15 cellular contexts compared by ENCODE assay signal in genomic region chr3:32276279-32276841, GRCh38. TPM values are rescaled to one million over a fixed set of nuclear protein-coding genes. Genes with fewer than 3 reads are reported as not detected.
DNase-seq lines count a peak whose midpoint lies in the region; ATAC-seq, FAIRE-seq and TF ChIP-seq lines count a peak whose summit lies in the region.
"Had no signal": no experiment of that assay in that cellular context is flagged by ENCODE, and none has a peak within 500 bp of the region (broad histone marks: within the 10 kb centered on the region; RNA-seq: fewer than 3 reads in every experiment).

No MANE protein-coding gene starts in this region.

- no peaks in the 10 kb centered on the region for H3K79me2 ChIP-seq in astrocyte (ENCODE audit: insufficient read depth, low read length)

- CTCF ChIA-PET in activated naive CD4-positive, alpha-beta T cell treated with anti-CD3 and anti-CD28 coated beads, Interleukin-2, amount 10 ng/mL, durations not matched to agents 7 days and 5 days (lab: Charles Lee), result no interaction called here

- H3K9ac ChIP-seq in astrocyte (ENCODE audit: low read length), result no peak overlapping the region

- no peak overlapping the region for H2AFZ ChIP-seq in astrocyte (ENCODE audit: low read depth, low read length)

- H3K9me3 Mint-ChIP-seq in activated naive CD4-positive, alpha-beta T cell treated with anti-CD3 and anti-CD28 coated beads, Interleukin-2, amount 50 U/mL, for 72 hours, result no peaks in the 10 kb centered on the region
- H3K9me3 Mint-ChIP-seq in activated naive CD4-positive, alpha-beta T cell treated with anti-CD3 and anti-CD28 coated beads, Interleukin-2, amount 10 ng/mL, durations not matched to agents 7 days and 5 days, result no peaks in the 10 kb centered on the region
- H3K9me3 Mint-ChIP-seq in astrocyte (ENCODE audit: unreplicated experiment) (no peaks in the 10 kb centered on the region), type B pancreatic cell (peaks cover 12% of the 10 kb centered on the region)

- peaks cover 2% of the 10 kb centered on the region for H3K4me1 Mint-ChIP-seq in activated naive CD4-positive, alpha-beta T cell treated with anti-CD3 and anti-CD28 coated beads, Interleukin-2, amount 10 ng/mL, durations not matched to agents 7 days and 5 days
- H3K4me1 Mint-ChIP-seq in astrocyte (ENCODE audit: low read depth, unreplicated experiment) (peaks cover 2% of the 10 kb centered on the region), type B pancreatic cell (ENCODE audit: unreplicated experiment) (peaks cover 13% of the 10 kb centered on the region)

- no peak overlapping the region for H3K4me3 Mint-ChIP-seq in activated naive CD4-positive, alpha-beta T cell treated with anti-CD3 and anti-CD28 coated beads, Interleukin-2, amount 10 ng/mL, durations not matched to agents 7 days and 5 days
- no peak overlapping the region for H3K4me3 Mint-ChIP-seq in astrocyte (ENCODE audit: unreplicated experiment)
- H3K4me3 Mint-ChIP-seq in type B pancreatic cell, result peak overlapping the region; percentile 61

- H3K4me3 ChIP-seq in astrocyte (ENCODE audit: insufficient read depth, low read depth, low read length), result no peak overlapping the region
- H3K4me3 ChIP-seq: colonic mucosa had no signal

- no peaks in the 10 kb centered on the region for H3K36me3 ChIP-seq in astrocyte (ENCODE audit: insufficient read depth, low read length)
- H3K36me3 ChIP-seq: colonic mucosa had no signal

- FAIRE-seq in astrocyte (lab: Jason Lieb, UNC) (no peak), D721Med (lab: Jason Lieb, UNC) (no peak)

- no peaks in the 10 kb centered on the region for H3K4me1 ChIP-seq in astrocyte (ENCODE audit: insufficient read depth, low read length)
- H3K4me1 ChIP-seq: colonic mucosa had no signal

- TF ChIP-seq CTCF in astrocyte (IDR thresholded peaks at IDR 0.05; ENCODE audit: insufficient read depth, low read depth, low read length), result no peak
- TF ChIP-seq CTCF in type B pancreatic cell (conservative IDR thresholded peaks at IDR 0.05), result no peak
- no peak for TF ChIP-seq CTCF in D721Med (IDR thresholded peaks at IDR 0.05; ENCODE audit: insufficient read depth, missing control alignments)

- DNase-seq in activated naive CD4-positive, alpha-beta T cell treated with anti-CD3 and anti-CD28 coated beads, Interleukin-2, amount 50 U/mL, for 72 hours (ENCODE audit: low spot score in 2 of 2), result no peak
- no peak for DNase-seq in activated naive CD4-positive, alpha-beta T cell treated with anti-CD3 and anti-CD28 coated beads, Interleukin-2, amount 10 ng/mL, durations not matched to agents 7 days and 5 days
- DNase-seq in astrocyte (ENCODE audit: low read depth) (peak; percentile 14), left lobe of liver (ENCODE audit: low spot score) (no peak), type B pancreatic cell (ENCODE audit: extremely low spot score, unreplicated experiment) (no peak), C1 segment of cervical spinal cord (lab: John Stamatoyannopoulos, UW) (no peak), D721Med (ENCODE audit: insufficient read length, low spot score) (no peak)
- DNase-seq: activated T-cell treated with anti-CD3 and anti-CD28 coated beads, Interleukin-2, amount 50 U/mL, for 48 hours; colonic mucosa; GDM1; head of caudate nucleus; left ventricle myocardium superior; NCI-H146; RPMI8226 had no signal

- no peaks in the 10 kb centered on the region for H3K36me3 Mint-ChIP-seq in activated naive CD4-positive, alpha-beta T cell treated with anti-CD3 and anti-CD28 coated beads, Interleukin-2, amount 50 U/mL, for 72 hours
- no peaks in the 10 kb centered on the region for H3K36me3 Mint-ChIP-seq in activated naive CD4-positive, alpha-beta T cell treated with anti-CD3 and anti-CD28 coated beads, Interleukin-2, amount 10 ng/mL, durations not matched to agents 7 days and 5 days
- no peaks in the 10 kb centered on the region for H3K36me3 Mint-ChIP-seq in astrocyte (ENCODE audit: low read depth, unreplicated experiment)
- H3K36me3 Mint-ChIP-seq in type B pancreatic cell, result peaks cover 8% of the 10 kb centered on the region

- H3K27ac Mint-ChIP-seq in activated naive CD4-positive, alpha-beta T cell treated with anti-CD3 and anti-CD28 coated beads, Interleukin-2, amount 50 U/mL, for 72 hours, result peak overlapping the region; percentile 24 to 77
- H3K27ac Mint-ChIP-seq in activated naive CD4-positive, alpha-beta T cell treated with anti-CD3 and anti-CD28 coated beads, Interleukin-2, amount 10 ng/mL, durations not matched to agents 7 days and 5 days, result no peak overlapping the region
- H3K27ac Mint-ChIP-seq in astrocyte (ENCODE audit: unreplicated experiment), result no peak overlapping the region
- H3K27ac Mint-ChIP-seq in type B pancreatic cell, result peak overlapping the region; percentile 83

- no peaks in the 10 kb centered on the region for H4K20me1 ChIP-seq in astrocyte (ENCODE audit: insufficient read depth, low read length)

- H3K4me2 ChIP-seq in astrocyte (ENCODE audit: low read length), result no peak overlapping the region

- H3K27me3 Mint-ChIP-seq in activated naive CD4-positive, alpha-beta T cell treated with anti-CD3 and anti-CD28 coated beads, Interleukin-2, amount 10 ng/mL, durations not matched to agents 7 days and 5 days, result no peaks in the 10 kb centered on the region
- no peaks in the 10 kb centered on the region for H3K27me3 Mint-ChIP-seq in astrocyte (ENCODE audit: low read depth, unreplicated experiment)
- no peaks in the 10 kb centered on the region for H3K27me3 Mint-ChIP-seq in type B pancreatic cell

- no peaks in the 10 kb centered on the region for H3K9me3 ChIP-seq in astrocyte (ENCODE audit: insufficient read depth, low read depth, low read length)
- H3K9me3 ChIP-seq: colonic mucosa had no signal

- no peak for ATAC-seq in activated naive CD4-positive, alpha-beta T cell treated with anti-CD3 and anti-CD28 coated beads, Interleukin-2, amount 50 U/mL, for 72 hours
- ATAC-seq in left lobe of liver (peak; percentile 18), GM19463 (IDR thresholded peaks at IDR 0.05; ENCODE audit: unreplicated experiment) (no peak)
- ATAC-seq: left ventricle myocardium superior had no signal

- no peak overlapping the region for H3K27ac ChIP-seq in astrocyte (ENCODE audit: low read depth, low read length)
- H3K27ac ChIP-seq: colonic mucosa had no signal

- H3K27me3 ChIP-seq in astrocyte (ENCODE audit: insufficient read depth, low read length), result no peaks in the 10 kb centered on the region
- H3K27me3 ChIP-seq: colonic mucosa had no signal

RNA-seq across cellular contexts. Expression of gene CMTM8, which starts 37.9 kb away (rescaled TPM):
- total RNA-seq in activated naive CD4-positive, alpha-beta T cell treated with anti-CD3 and anti-CD28 coated beads, Interleukin-2, amount 50 U/mL, for 72 hours, result 1 to 10 TPM; 7.8 to 9.5 TPM
- total RNA-seq in astrocyte (1.6 TPM in 2 replicates), left lobe of liver (17.1 TPM), type B pancreatic cell (ENCODE audit: low replicate concordance) (9.0 and 14.4 TPM in 2 replicates)

Comparison
In these comparisons a context has a peak if more than half of its experiments do, and no peak if none do; other contexts are left out.
1. H3K27ac Mint-ChIP-seq: peak in activated naive CD4-positive, alpha-beta T cell treated with anti-CD3 and anti-CD28 coated beads, Interleukin-2, amount 50 U/mL, for 72 hours (2 of 2) and type B pancreatic cell (single experiment); none in activated naive CD4-positive, alpha-beta T cell treated with anti-CD3 and anti-CD28 coated beads, Interleukin-2, amount 10 ng/mL, durations not matched to agents 7 days and 5 days (single experiment) and astrocyte (single experiment).